ENCODE assay signal across 1 cellular context in the genomic region with DNA sequence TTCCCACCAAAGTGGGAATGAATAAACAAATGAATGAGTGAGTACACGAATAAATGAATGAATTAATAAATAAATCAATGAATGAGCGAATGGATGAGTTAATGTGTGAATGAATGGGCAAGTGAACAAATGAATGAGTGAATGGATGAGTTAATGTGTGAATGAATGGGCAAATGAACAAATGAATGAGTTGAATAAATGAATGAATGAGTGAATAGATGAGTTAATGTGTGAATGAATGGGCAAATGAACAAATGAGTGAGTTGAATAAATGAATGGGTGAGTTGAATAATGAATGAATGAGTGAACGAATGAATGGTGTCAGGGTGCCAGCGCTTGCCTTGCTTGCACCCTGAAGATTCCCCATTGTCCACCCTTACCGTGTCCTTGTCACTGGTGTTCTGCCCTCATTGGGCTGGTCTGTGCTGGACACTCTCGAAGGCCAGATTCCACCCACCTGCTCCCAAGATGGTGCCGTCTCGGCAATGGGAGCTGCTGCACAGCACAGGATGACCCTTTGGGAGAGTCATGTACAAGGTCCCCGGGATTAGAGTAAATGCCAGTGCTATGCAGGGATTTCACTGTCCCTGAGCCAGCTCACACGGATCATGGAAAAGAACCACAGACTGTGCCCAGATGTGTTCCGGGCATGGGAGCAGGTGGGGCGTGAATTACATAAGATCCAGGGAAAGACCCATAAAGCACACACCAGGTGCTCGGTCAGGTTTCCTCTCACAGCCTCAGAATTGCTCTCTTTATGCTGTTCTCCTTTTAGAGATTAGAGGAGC.
TF ChIP-seq lines count a peak whose summit lies in the region.

No MANE protein-coding gene starts in this region.

TF ChIP-seq in HepG2, 621 proteins besides CTCF, POLR2A, EP300 and RAD21 (continued from another document):
- TF ChIP-seq, protein P1, sequence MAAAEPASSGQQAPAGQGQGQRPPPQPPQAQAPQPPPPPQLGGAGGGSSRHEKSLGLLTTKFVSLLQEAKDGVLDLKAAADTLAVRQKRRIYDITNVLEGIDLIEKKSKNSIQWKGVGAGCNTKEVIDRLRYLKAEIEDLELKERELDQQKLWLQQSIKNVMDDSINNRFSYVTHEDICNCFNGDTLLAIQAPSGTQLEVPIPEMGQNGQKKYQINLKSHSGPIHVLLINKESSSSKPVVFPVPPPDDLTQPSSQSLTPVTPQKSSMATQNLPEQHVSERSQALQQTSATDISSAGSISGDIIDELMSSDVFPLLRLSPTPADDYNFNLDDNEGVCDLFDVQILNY (CRISPR knock-in tag; conservative IDR thresholded peaks at IDR 0.05) = no peak
- TF ChIP-seq, protein P2, sequence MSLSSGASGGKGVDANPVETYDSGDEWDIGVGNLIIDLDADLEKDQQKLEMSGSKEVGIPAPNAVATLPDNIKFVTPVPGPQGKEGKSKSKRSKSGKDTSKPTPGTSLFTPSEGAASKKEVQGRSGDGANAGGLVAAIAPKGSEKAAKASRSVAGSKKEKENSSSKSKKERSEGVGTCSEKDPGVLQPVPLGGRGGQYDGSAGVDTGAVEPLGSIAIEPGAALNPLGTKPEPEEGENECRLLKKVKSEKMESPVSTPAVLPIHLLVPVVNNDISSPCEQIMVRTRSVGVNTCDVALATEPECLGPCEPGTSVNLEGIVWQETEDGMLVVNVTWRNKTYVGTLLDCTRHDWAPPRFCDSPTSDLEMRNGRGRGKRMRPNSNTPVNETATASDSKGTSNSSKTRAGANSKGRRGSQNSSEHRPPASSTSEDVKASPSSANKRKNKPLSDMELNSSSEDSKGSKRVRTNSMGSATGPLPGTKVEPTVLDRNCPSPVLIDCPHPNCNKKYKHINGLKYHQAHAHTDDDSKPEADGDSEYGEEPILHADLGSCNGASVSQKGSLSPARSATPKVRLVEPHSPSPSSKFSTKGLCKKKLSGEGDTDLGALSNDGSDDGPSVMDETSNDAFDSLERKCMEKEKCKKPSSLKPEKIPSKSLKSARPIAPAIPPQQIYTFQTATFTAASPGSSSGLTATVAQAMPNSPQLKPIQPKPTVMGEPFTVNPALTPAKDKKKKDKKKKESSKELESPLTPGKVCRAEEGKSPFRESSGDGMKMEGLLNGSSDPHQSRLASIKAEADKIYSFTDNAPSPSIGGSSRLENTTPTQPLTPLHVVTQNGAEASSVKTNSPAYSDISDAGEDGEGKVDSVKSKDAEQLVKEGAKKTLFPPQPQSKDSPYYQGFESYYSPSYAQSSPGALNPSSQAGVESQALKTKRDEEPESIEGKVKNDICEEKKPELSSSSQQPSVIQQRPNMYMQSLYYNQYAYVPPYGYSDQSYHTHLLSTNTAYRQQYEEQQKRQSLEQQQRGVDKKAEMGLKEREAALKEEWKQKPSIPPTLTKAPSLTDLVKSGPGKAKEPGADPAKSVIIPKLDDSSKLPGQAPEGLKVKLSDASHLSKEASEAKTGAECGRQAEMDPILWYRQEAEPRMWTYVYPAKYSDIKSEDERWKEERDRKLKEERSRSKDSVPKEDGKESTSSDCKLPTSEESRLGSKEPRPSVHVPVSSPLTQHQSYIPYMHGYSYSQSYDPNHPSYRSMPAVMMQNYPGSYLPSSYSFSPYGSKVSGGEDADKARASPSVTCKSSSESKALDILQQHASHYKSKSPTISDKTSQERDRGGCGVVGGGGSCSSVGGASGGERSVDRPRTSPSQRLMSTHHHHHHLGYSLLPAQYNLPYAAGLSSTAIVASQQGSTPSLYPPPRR (CRISPR knock-in tag; IDR thresholded peaks at IDR 0.05; ENCODE audit: borderline replicate concordance) = no peak
- TF ChIP-seq XRCC5 (optimal IDR thresholded peaks at IDR 0.05; ENCODE audit: low read length) (no peak), ZNF747 (CRISPR knock-in tag; IDR thresholded peaks at IDR 0.05; ENCODE audit: borderline replicate concordance) (no peak), HMGA1 (CRISPR knock-in tag; conservative IDR thresholded peaks at IDR 0.05) (no peak), ZFAT (CRISPR knock-in tag; conservative IDR thresholded peaks at IDR 0.05) (no peak), SIX4 (CRISPR knock-in tag; IDR thresholded peaks at IDR 0.05) (no peak), GFI1 (CRISPR knock-in tag; IDR thresholded peaks at IDR 0.05; ENCODE audit: borderline replicate concordance) (no peak), STAG1 (CRISPR knock-in tag; IDR thresholded peaks at IDR 0.05) (no peak), RNF2 (conservative IDR thresholded peaks at IDR 0.05; ENCODE audit: low read depth) (no peak)
- TF ChIP-seq, protein P3, sequence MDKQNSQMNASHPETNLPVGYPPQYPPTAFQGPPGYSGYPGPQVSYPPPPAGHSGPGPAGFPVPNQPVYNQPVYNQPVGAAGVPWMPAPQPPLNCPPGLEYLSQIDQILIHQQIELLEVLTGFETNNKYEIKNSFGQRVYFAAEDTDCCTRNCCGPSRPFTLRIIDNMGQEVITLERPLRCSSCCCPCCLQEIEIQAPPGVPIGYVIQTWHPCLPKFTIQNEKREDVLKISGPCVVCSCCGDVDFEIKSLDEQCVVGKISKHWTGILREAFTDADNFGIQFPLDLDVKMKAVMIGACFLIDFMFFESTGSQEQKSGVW (CRISPR knock-in tag; IDR thresholded peaks at IDR 0.05; ENCODE audit: borderline replicate concordance) = no peak
